In the genomic region with DNA sequence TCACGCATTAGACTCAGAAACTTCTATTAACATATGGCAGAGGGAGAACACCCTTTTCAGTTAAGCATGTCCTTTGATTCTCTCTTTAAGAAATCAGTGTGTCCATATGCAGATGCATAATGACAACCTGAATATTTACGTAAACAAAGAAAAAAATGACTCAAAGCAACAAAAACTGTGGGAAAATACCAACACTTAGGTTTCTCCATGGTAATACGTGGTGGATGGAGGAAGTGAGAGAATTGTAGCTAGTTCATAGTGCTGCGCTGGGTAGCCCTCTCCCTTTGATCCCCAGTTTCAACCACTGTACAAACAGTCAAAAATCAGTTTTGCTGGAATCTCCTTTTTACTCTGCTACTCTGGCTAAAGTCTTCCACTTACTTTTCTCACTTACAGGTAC, we compare ENCODE assay signal across 12 cellular contexts. TPM values are rescaled to one million over a fixed set of nuclear protein-coding genes. Genes with fewer than 3 reads are reported as not detected.
A peak's percentile ranks its signal among the peaks of the same experiment; 100 is the strongest.
DNase-seq lines count a peak whose midpoint lies in the region; ATAC-seq and TF ChIP-seq lines count a peak whose summit lies in the region.
"Had no signal": no experiment of that assay in that cellular context is flagged by ENCODE, and none has a peak within 500 bp of the region (broad histone marks: within the 10 kb centered on the region; RNA-seq: fewer than 3 reads in every experiment).

No MANE protein-coding gene starts in this region.

- no peaks in the 10 kb centered on the region for H3K36me3 ChIP-seq in CD8-positive, alpha-beta T cell (ENCODE audit: insufficient read depth, low read length)
- H3K36me3 ChIP-seq in muscle layer of duodenum (ENCODE audit: control insufficient read depth in 1 of 2, insufficient read depth in 2 of 2, low read length in 2 of 2) (no peaks in the 10 kb centered on the region), sigmoid colon (no peaks in the 10 kb centered on the region)

- ATAC-seq in CD8-positive, alpha-beta T cell, result no peak
- ATAC-seq in HG02610 (IDR thresholded peaks at IDR 0.05; ENCODE audit: unreplicated experiment), result peak; percentile 33
- ATAC-seq in WTC11, result no peak
- ATAC-seq in HG03520 (IDR thresholded peaks at IDR 0.05; ENCODE audit: unreplicated experiment), result no peak
- ATAC-seq: activated CD4-positive, CD25-positive, alpha-beta regulatory T cell treated with anti-CD3 and anti-CD28 coated beads, Interleukin-2, amount 50 U/mL, for 24 hours; sciatic nerve had no signal

- H3K4me3 Mint-ChIP-seq in CD8-positive, alpha-beta T cell, result peak overlapping the region; percentile 13
- peak overlapping the region; percentile 93 for H3K4me3 Mint-ChIP-seq in WTC11

- H3K9me3 ChIP-seq in CD8-positive, alpha-beta T cell (ENCODE audit: low read length), result no peaks in the 10 kb centered on the region
- H3K9me3 ChIP-seq in muscle layer of duodenum (ENCODE audit: control insufficient read depth in 1 of 2, low read length in 2 of 2) (no peaks in the 10 kb centered on the region), sigmoid colon (no peaks in the 10 kb centered on the region)

- H3K27me3 Mint-ChIP-seq in CD8-positive, alpha-beta T cell (ENCODE audit: low read depth), result no peaks in the 10 kb centered on the region
- peaks cover 14% of the 10 kb centered on the region for H3K27me3 Mint-ChIP-seq in WTC11 (ENCODE audit: low read depth)

- peaks cover 13% of the 10 kb centered on the region for H3K4me1 ChIP-seq in CD8-positive, alpha-beta T cell (ENCODE audit: insufficient read depth, low read length)
- H3K4me1 ChIP-seq in muscle layer of duodenum (ENCODE audit: control insufficient read depth in 1 of 2, insufficient read depth in 2 of 2, low read length in 2 of 2), result no peaks in the 10 kb centered on the region
- H3K4me1 ChIP-seq in sigmoid colon, result peaks cover 0 to 9% (median 3%) of the 10 kb centered on the region in 4 donors

- no peak for TF ChIP-seq EP300 in sigmoid colon (IDR thresholded peaks at IDR 0.05)

- peaks cover 7% of the 10 kb centered on the region for H3K36me3 Mint-ChIP-seq in CD8-positive, alpha-beta T cell
- no peaks in the 10 kb centered on the region for H3K36me3 Mint-ChIP-seq in WTC11

- H3K27ac Mint-ChIP-seq in CD8-positive, alpha-beta T cell, result no peak overlapping the region
- H3K27ac Mint-ChIP-seq in WTC11, result no peak overlapping the region

- WGBS in sigmoid colon, 2 donors, result 80 to 88% methylated on average over 4 of the region's 4 CpGs

- no peak overlapping the region for H3K27ac ChIP-seq in CD8-positive, alpha-beta T cell (ENCODE audit: low read depth, low read length)
- H3K27ac ChIP-seq in muscle layer of duodenum (ENCODE audit: low read length) (peak overlapping the region; percentile 77), sigmoid colon (no peak overlapping the region)
- H3K27ac ChIP-seq: epithelial cell of prostate had no signal

- H3K27me3 ChIP-seq in CD8-positive, alpha-beta T cell (ENCODE audit: insufficient read depth, low read length), result no peaks in the 10 kb centered on the region
- no peaks in the 10 kb centered on the region for H3K27me3 ChIP-seq in muscle layer of duodenum (ENCODE audit: low read depth, low read length)
- no peaks in the 10 kb centered on the region for H3K27me3 ChIP-seq in sigmoid colon

- no peak overlapping the region for H3K4me3 ChIP-seq in CD8-positive, alpha-beta T cell (ENCODE audit: low read depth, low read length)
- H3K4me3 ChIP-seq in muscle layer of duodenum (ENCODE audit: low read depth in 1 of 2, low read length in 2 of 2) (no peak overlapping the region), sigmoid colon (no peak overlapping the region)

- CTCF ChIA-PET in CD8-positive, alpha-beta T cell (lab: Charles Lee), result interaction anchor here (1.4 kb wide), 1 partner anchor 25 kb away, joined by 3 read pairs; no protein-coding TSS in a partner anchor
- CTCF ChIA-PET in WTC11 (lab: Charles Lee), result interaction anchor here (1.3 to 1.4 kb wide), 2 partner anchors 14 to 25 kb away, joined by 3 read pairs; no protein-coding TSS in a partner anchor

- no peaks in the 10 kb centered on the region for H3K9me3 Mint-ChIP-seq in CD8-positive, alpha-beta T cell
- no peaks in the 10 kb centered on the region for H3K9me3 Mint-ChIP-seq in WTC11

- H3K4me1 Mint-ChIP-seq in CD8-positive, alpha-beta T cell (ENCODE audit: low read depth), result peaks cover 18% of the 10 kb centered on the region
- H3K4me1 Mint-ChIP-seq in WTC11, result peaks cover 29% of the 10 kb centered on the region

- POLR2A ChIA-PET in CD8-positive, alpha-beta T cell (lab: Charles Lee), result no interaction called here
- POLR2A ChIA-PET in WTC11 (lab: Charles Lee), result no interaction called here

- no peak for TF ChIP-seq POLR2A in sigmoid colon (IDR thresholded peaks at IDR 0.05)

- no peak for DNase-seq in CD8-positive, alpha-beta T cell
- DNase-seq in WTC11 (ENCODE audit: low spot score) (no peak), sigmoid colon (no peak), HUDEP-2 (lab: John Stamatoyannopoulos, UW; ENCODE audit: unreplicated experiment in 76 of 76) (no peak)
- DNase-seq: activated gamma-delta T cell treated with Interleukin-2 at 50 U/mL for 16 hours; NK-92 treated with Interleukin-12 subunit alpha and Interleukin-12 subunit beta, amount 100 ng/mL, for 24 hours had no signal

- TF ChIP-seq CTCF in CD8-positive, alpha-beta T cell (IDR thresholded peaks at IDR 0.05), result no peak
- TF ChIP-seq CTCF in WTC11 (IDR thresholded peaks at IDR 0.05) (no peak), sigmoid colon (IDR thresholded peaks at IDR 0.05) (no peak)

- intact Hi-C loops in CD8-positive, alpha-beta T cell (cut with DNase I, micrococcal nuclease), result loop anchor here (10.0 kb wide), 5 partner anchors 119 to 1651 kb away; a partner anchor contains a TSS
- intact Hi-C loops in sigmoid colon (cut with DNase I), result loop anchor here (10.0 kb wide), 2 partner anchors 329 to 819 kb away; a partner anchor contains a TSS

TF ChIP-seq in WTC11, 78 proteins besides CTCF, POLR2A, EP300 and RAD21 (continues in another document):
- TF ChIP-seq ZNF423 (CRISPR knock-in tag; IDR thresholded peaks at IDR 0.05), result no peak
- TF ChIP-seq FOXJ3 (CRISPR knock-in tag; IDR thresholded peaks at IDR 0.05; ENCODE audit: borderline replicate concordance), result no peak
- TF ChIP-seq, protein P1, sequence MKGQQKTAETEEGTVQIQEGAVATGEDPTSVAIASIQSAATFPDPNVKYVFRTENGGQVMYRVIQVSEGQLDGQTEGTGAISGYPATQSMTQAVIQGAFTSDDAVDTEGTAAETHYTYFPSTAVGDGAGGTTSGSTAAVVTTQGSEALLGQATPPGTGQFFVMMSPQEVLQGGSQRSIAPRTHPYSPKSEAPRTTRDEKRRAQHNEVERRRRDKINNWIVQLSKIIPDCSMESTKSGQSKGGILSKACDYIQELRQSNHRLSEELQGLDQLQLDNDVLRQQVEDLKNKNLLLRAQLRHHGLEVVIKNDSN (CRISPR knock-in tag; IDR thresholded peaks at IDR 0.05), result no peak
- TF ChIP-seq, protein P2, sequence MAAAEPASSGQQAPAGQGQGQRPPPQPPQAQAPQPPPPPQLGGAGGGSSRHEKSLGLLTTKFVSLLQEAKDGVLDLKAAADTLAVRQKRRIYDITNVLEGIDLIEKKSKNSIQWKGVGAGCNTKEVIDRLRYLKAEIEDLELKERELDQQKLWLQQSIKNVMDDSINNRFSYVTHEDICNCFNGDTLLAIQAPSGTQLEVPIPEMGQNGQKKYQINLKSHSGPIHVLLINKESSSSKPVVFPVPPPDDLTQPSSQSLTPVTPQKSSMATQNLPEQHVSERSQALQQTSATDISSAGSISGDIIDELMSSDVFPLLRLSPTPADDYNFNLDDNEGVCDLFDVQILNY (CRISPR knock-in tag; IDR thresholded peaks at IDR 0.05), result no peak
- TF ChIP-seq HMGA2 (CRISPR knock-in tag; IDR thresholded peaks at IDR 0.05), result no peak
- TF ChIP-seq ZNF671 (CRISPR knock-in tag; IDR thresholded peaks at IDR 0.05), result no peak
- no peak for TF ChIP-seq RELA (CRISPR knock-in tag; IDR thresholded peaks at IDR 0.05; ENCODE audit: borderline replicate concordance)
- TF ChIP-seq, protein P3, sequence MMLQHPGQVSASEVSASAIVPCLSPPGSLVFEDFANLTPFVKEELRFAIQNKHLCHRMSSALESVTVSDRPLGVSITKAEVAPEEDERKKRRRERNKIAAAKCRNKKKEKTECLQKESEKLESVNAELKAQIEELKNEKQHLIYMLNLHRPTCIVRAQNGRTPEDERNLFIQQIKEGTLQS (CRISPR knock-in tag; conservative IDR thresholded peaks at IDR 0.05), result no peak
- TF ChIP-seq ZNF138 (CRISPR knock-in tag; conservative IDR thresholded peaks at IDR 0.05), result no peak
- no peak for TF ChIP-seq SMAD4 (CRISPR knock-in tag; IDR thresholded peaks at IDR 0.05)
- TF ChIP-seq, protein P4, sequence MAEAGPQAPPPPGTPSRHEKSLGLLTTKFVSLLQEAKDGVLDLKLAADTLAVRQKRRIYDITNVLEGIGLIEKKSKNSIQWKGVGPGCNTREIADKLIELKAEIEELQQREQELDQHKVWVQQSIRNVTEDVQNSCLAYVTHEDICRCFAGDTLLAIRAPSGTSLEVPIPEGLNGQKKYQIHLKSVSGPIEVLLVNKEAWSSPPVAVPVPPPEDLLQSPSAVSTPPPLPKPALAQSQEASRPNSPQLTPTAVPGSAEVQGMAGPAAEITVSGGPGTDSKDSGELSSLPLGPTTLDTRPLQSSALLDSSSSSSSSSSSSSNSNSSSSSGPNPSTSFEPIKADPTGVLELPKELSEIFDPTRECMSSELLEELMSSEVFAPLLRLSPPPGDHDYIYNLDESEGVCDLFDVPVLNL (CRISPR knock-in tag; IDR thresholded peaks at IDR 0.05; ENCODE audit: borderline replicate concordance, low read depth), result no peak
- TF ChIP-seq SMAD3 (CRISPR knock-in tag; IDR thresholded peaks at IDR 0.05; ENCODE audit: borderline replicate concordance), result no peak
- TF ChIP-seq GTF2I (CRISPR knock-in tag; conservative IDR thresholded peaks at IDR 0.05), result no peak
- no peak for TF ChIP-seq RORB (CRISPR knock-in tag; IDR thresholded peaks at IDR 0.05)
- TF ChIP-seq NFATC4 (CRISPR knock-in tag; IDR thresholded peaks at IDR 0.05), result no peak

RNA-seq across cellular contexts. Expression of a gene that starts 2.0 kb away (rescaled TPM):
- 10 to 100 TPM; 19.1 TPM for total RNA-seq in CD8-positive, alpha-beta T cell
- total RNA-seq in WTC11 (2021) (13.1 to 16.3 TPM (median 13.9 TPM) in 3 replicates), sigmoid colon (10 to 100 TPM in 2 of 4 donors, 1 to 10 TPM in 2; 7.2 to 12.5 (median 10.3) TPM)
- polyA plus RNA-seq in sigmoid colon, result 1 to 10 TPM; 3.0 to 8.4 (median 3.7) TPM
